Comparison of ENCODE assay signal across 10 cellular contexts in genomic region chr20:3924304-3925112, GRCh38. TPM values are rescaled to one million over a fixed set of nuclear protein-coding genes. Genes with fewer than 3 reads are reported as not detected.
A peak's percentile ranks its signal among the peaks of the same experiment; 100 is the strongest.
DNase-seq lines count a peak whose midpoint lies in the region; ATAC-seq and TF ChIP-seq lines count a peak whose summit lies in the region.
"Had no signal": no experiment of that assay in that cellular context is flagged by ENCODE, and none has a peak within 500 bp of the region (broad histone marks: within the 10 kb centered on the region; RNA-seq: fewer than 3 reads in every experiment).

No MANE protein-coding gene starts in this region.

- H3K36me3 ChIP-seq in Caco-2 (ENCODE audit: control insufficient read depth, insufficient read depth, low read length): peaks cover 4% of the 10 kb centered on the region
- peaks cover 7% of the 10 kb centered on the region for H3K36me3 ChIP-seq in neural progenitor cell

- peaks cover 22% of the 10 kb centered on the region for H3K4me1 Mint-ChIP-seq in Caco-2 (ENCODE audit: low read depth, unreplicated experiment)
- H3K4me1 Mint-ChIP-seq in neural progenitor cell: peaks cover 22% of the 10 kb centered on the region

- H3K4me3 Mint-ChIP-seq in Caco-2 (ENCODE audit: unreplicated experiment) (no peak overlapping the region), neural progenitor cell (no peak overlapping the region)

- peaks cover 35% of the 10 kb centered on the region for H3F3A ChIP-seq in neural progenitor cell (ENCODE audit: low read depth)

- no peak for DNase-seq in Caco-2
- no peak for DNase-seq in RWPE1 (ENCODE audit: low spot score)
- no peak for DNase-seq in epithelial cell of esophagus (ENCODE audit: low read depth)
- DNase-seq in neural progenitor cell (ENCODE audit: low spot score): no peak
- no peak for DNase-seq in GM19238 (ENCODE audit: insufficient read length, low spot score)
- no peak for DNase-seq in dedifferentiated amniotic fluid mesenchymal stem cell (ENCODE audit: extremely low spot score)
- DNase-seq in GM20000 (ENCODE audit: low spot score): no peak
- DNase-seq: amniotic stem cell, NCI-H146 had no signal

- H3K27ac ChIP-seq in RWPE1: peak overlapping the region; percentile 83
- no peak overlapping the region for H3K27ac ChIP-seq in neural progenitor cell

- no peaks in the 10 kb centered on the region for H3K27me3 Mint-ChIP-seq in Caco-2 (ENCODE audit: insufficient read depth, unreplicated experiment)
- peaks cover 15% of the 10 kb centered on the region for H3K27me3 Mint-ChIP-seq in neural progenitor cell (ENCODE audit: insufficient read depth, low read depth)

- CTCF ChIA-PET in Caco-2 (lab: Charles Lee): no interaction called here
- CTCF ChIA-PET in RWPE1 (lab: Yijun Ruan, JAX): no interaction called here

- H3K27me3 ChIP-seq in Caco-2 (replicated peaks; ENCODE audit: control insufficient read depth, insufficient read depth, low read length) (no peaks in the 10 kb centered on the region), neural progenitor cell (no peaks in the 10 kb centered on the region)

- no peak overlapping the region for H3K9ac ChIP-seq in neural progenitor cell

- H3K27ac Mint-ChIP-seq in Caco-2 (ENCODE audit: unreplicated experiment) (peak overlapping the region; percentile 42), neural progenitor cell (peak overlapping the region; percentile 83)

- H3K4me3 ChIP-seq in Caco-2 (ENCODE audit: low read depth, low read length): no peak overlapping the region
- no peak overlapping the region for H3K4me3 ChIP-seq in epithelial cell of esophagus (ENCODE audit: low read length)
- no peak overlapping the region for H3K4me3 ChIP-seq in neural progenitor cell

- peaks cover 85% of the 10 kb centered on the region for H4K20me1 ChIP-seq in neural progenitor cell (ENCODE audit: low read depth)

- H3K9me3 ChIP-seq in Caco-2 (no peaks in the 10 kb centered on the region), neural progenitor cell (ENCODE audit: low read depth) (no peaks in the 10 kb centered on the region)

- H3K79me2 ChIP-seq in neural progenitor cell (ENCODE audit: low read depth): peaks cover 29% of the 10 kb centered on the region

- no TSS peak for BruUV-seq in Caco-2 (replicated peaks; lab: Mats Ljungman, UMichigan)

- H3K4me1 ChIP-seq in Caco-2 (0 out of 2 replicates have a peak, but pooled peaks cover 3% of the 10 kb centered on the region), neural progenitor cell (peaks cover 10% of the 10 kb centered on the region)

- H3K9me3 Mint-ChIP-seq in Caco-2 (ENCODE audit: unreplicated experiment) (no peaks in the 10 kb centered on the region), neural progenitor cell (no peaks in the 10 kb centered on the region)

- no peak for ATAC-seq in GM21528 (IDR thresholded peaks at IDR 0.05; ENCODE audit: low FRiP score, unreplicated experiment)

- intact Hi-C loops in Caco-2 (cut with micrococcal nuclease; ENCODE audit: unreplicated experiment): no loop called here

- H2AFZ ChIP-seq in neural progenitor cell (replicated peaks): no peak overlapping the region

- H3K36me3 Mint-ChIP-seq in Caco-2 (ENCODE audit: insufficient read depth, unreplicated experiment) (peaks cover 93% of the 10 kb centered on the region), neural progenitor cell (peaks cover 33% of the 10 kb centered on the region)

- POLR2A ChIA-PET in Caco-2 (lab: Charles Lee) (interaction anchor here (0.5 kb wide), 1 partner anchor 33 kb away, joined by 3 read pairs; no protein-coding TSS in a partner anchor), RWPE1 (lab: Yijun Ruan, JAX; ENCODE audit: low non-redundant PET) (no interaction called here)

- TF ChIP-seq CTCF in Caco-2 (IDR thresholded peaks at IDR 0.05; ENCODE audit: insufficient read depth in 1 of 2, low read depth in 1 of 2, low read length in 1 of 2, severe bottlenecking in 1 of 2, unreplicated experiment in 1 of 2) (no peak), RWPE1 (conservative IDR thresholded peaks at IDR 0.05; ENCODE audit: low read depth) (no peak), epithelial cell of esophagus (IDR thresholded peaks at IDR 0.05; ENCODE audit: insufficient read depth, low read depth, low read length, missing control alignments) (peak; percentile 10), neural progenitor cell (IDR thresholded peaks at IDR 0.05) (no peak), GM20000 (IDR thresholded peaks at IDR 0.05; ENCODE audit: extremely low read depth, missing control alignments) (no peak)

- H3K4me2 ChIP-seq in neural progenitor cell: no peak overlapping the region

RNA-seq across cellular contexts. Expression of gene PANK2, which starts 35.3 kb away (rescaled TPM):
- total RNA-seq in Caco-2 (2022) (55.8 and 58.3 TPM in 2 replicates), neural progenitor cell (ENCODE audit: low replicate concordance) (55.7 and 60.7 TPM in 2 replicates)
